9 cellular contexts compared by ENCODE assay signal in genomic region chr17:73956595-73957465, GRCh38.
A peak's percentile ranks its signal among the peaks of the same experiment; 100 is the strongest.
DNase-seq lines count a peak whose midpoint lies in the region; ATAC-seq, FAIRE-seq and TF ChIP-seq lines count a peak whose summit lies in the region.
"Had no signal": no experiment of that assay in that cellular context is flagged by ENCODE, and none has a peak within 500 bp of the region (broad histone marks: within the 10 kb centered on the region; RNA-seq: fewer than 3 reads in every experiment).

No MANE protein-coding gene starts in this region.

- 56 to 67% methylated on average over 15 of the region's 15 CpGs for WGBS in pancreas, 2 donors

- H3K27ac ChIP-seq in pancreas: no peak overlapping the region

- H3K4me1 ChIP-seq in pancreas: peaks cover 0 to 1% (median 0%) of the 10 kb centered on the region in 3 donors

- H3K9me3 ChIP-seq in pancreas: no peaks in the 10 kb centered on the region

- intact Hi-C loops in pancreas (cut with DNase I): loop anchor here in 1 of 3 donors (5.0 kb wide), 1 partner anchor 530 kb away; no protein-coding TSS in a partner anchor

- no peak for FAIRE-seq in pancreas (lab: Jason Lieb, UNC)
- FAIRE-seq: G401.6 had no signal

- H3K4me3 ChIP-seq in fibroblast of mammary gland (ENCODE audit: control insufficient read depth, low read depth, low read length) (no peak overlapping the region), pancreas (no peak overlapping the region)

- DNase-seq in SIG-M5 treated with dmso at 0.1 percent for 504 hours (lab: John Stamatoyannopoulos, UW; ENCODE audit: unreplicated experiment) (peak; percentile 55), SIG-M5 (lab: John Stamatoyannopoulos, UW) (no peak), NCI-H2227 (lab: John Stamatoyannopoulos, UW; ENCODE audit: unreplicated experiment) (peak; percentile 77), fibroblast of mammary gland (ENCODE audit: low read depth) (peak; percentile 51), pancreas (peak; percentile 58 to 89 (median 78))
- DNase-seq in activated CD8-positive, alpha-beta memory T cell treated with anti-CD3 and anti-CD28 coated beads for 48 hours (ENCODE audit: low read depth in 2 of 3, low spot score in 2 of 3): peak; percentile 9 to 17 (median 16)

- no peaks in the 10 kb centered on the region for H3K36me3 ChIP-seq in pancreas

- no peaks in the 10 kb centered on the region for H3K27me3 ChIP-seq in pancreas

- peak; percentile 64 to 87 (median 83) for ATAC-seq in pancreas
- no peak for ATAC-seq in HG03159 (IDR thresholded peaks at IDR 0.05; ENCODE audit: unreplicated experiment)
- no peak for ATAC-seq in GM18858 (IDR thresholded peaks at IDR 0.05; ENCODE audit: unreplicated experiment)

- peak; percentile 68 for TF ChIP-seq CTCF in fibroblast of mammary gland (conservative IDR thresholded peaks at IDR 0.05; ENCODE audit: control insufficient read depth, insufficient read depth, low read depth, low read length)
- peak; percentile 30 to 55 (median 44) for TF ChIP-seq CTCF in pancreas (IDR thresholded peaks at IDR 0.05)

Comparison
In these comparisons a context has a peak if more than half of its experiments do, and no peak if none do; other contexts are left out.
1. ATAC-seq: peak in pancreas (4 of 4); none in HG03159 (single experiment) and GM18858 (single experiment).